ENCODE assay signal across 28 cellular contexts in the genomic region with DNA sequence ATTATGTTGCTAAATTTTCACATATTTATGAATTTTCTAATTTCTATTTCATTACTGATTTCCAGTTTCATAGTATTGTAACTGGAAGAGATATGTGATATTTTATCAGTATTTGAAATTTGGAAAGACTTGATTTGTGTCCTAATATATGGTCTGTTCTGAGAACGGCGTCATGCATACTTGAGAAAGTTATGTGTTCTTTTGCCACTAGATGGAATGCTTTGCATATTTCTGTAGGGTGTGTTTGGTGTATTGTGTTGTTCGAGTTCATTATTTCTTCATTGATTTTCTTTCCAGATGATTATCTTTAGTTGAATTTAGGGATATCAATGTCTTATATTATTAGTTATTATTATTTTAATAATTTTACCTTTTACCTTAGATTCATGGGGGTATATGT.
A peak's percentile ranks its signal among the peaks of the same experiment; 100 is the strongest.
DNase-seq lines count a peak whose midpoint lies in the region; ATAC-seq, FAIRE-seq and TF ChIP-seq lines count a peak whose summit lies in the region.
"Had no signal": no experiment of that assay in that cellular context is flagged by ENCODE, and none has a peak within 500 bp of the region (broad histone marks: within the 10 kb centered on the region; RNA-seq: fewer than 3 reads in every experiment).

No MANE protein-coding gene starts in this region.

- intact Hi-C loops in pancreas (cut with DNase I) = no loop called here

- ATAC-seq in pancreas (no peak), HG02884 (IDR thresholded peaks at IDR 0.05; ENCODE audit: unreplicated experiment) (no peak)
- ATAC-seq: activated CD8-positive, alpha-beta T cell treated with anti-CD3 and anti-CD28 coated beads for 36 hours; heart left ventricle; left lobe of liver; psoas muscle had no signal

- H3K4me1 ChIP-seq in pancreas = no peaks in the 10 kb centered on the region
- H3K4me1 ChIP-seq: heart left ventricle, psoas muscle, SJCRH30, uterus had no signal

- WGBS in pancreas, 2 donors = 29 to 35% methylated on average over 3 of the region's 3 CpGs

- DNase-seq in OCI-M1 (lab: John Stamatoyannopoulos, UW) (peak; percentile 30), epithelial cell of proximal tubule (ENCODE audit: low read depth) (no peak), pancreas (no peak), GM12891 (ENCODE audit: insufficient read length, low spot score) (no peak), NCI-H2029 (lab: John Stamatoyannopoulos, UW) (no peak)
- no peak for DNase-seq in activated CD4-positive, alpha-beta T cell treated with anti-CD3 and anti-CD28 coated beads for 48 hours
- DNase-seq: activated CD4-positive, CD25-positive, alpha-beta regulatory T cell treated with anti-CD3 and anti-CD28 coated beads, Interleukin-2, amount 50 U/mL, for 72 hours; activated CD8-positive, alpha-beta T cell treated with anti-CD3 and anti-CD28 coated beads for 36 hours; activated effector memory CD4-positive, alpha-beta T cell treated with Interleukin-2 at 50 U/mL for 16 hours; activated naive CD8-positive, alpha-beta T cell treated with anti-CD3 and anti-CD28 coated beads for 36 hours; CD4-positive, CD25-positive, alpha-beta regulatory T cell; DMS 273 treated with DMSO at 0.1 percent for 48 hours; GOT3; heart left ventricle; Karpas-422; NCI-H1694; NCI-H2171 treated with DMSO at 0.1 percent for 48 hours; NCI-H524 treated with DMSO at 0.1 percent for 48 hours; psoas muscle; stimulated activated naive CD4-positive, alpha-beta T cell; uterus had no signal

- H3K36me3 ChIP-seq in pancreas = no peaks in the 10 kb centered on the region
- H3K36me3 ChIP-seq: heart left ventricle, neutrophil, SJCRH30, uterus had no signal

- no peaks in the 10 kb centered on the region for H3K9me3 ChIP-seq in pancreas
- H3K9me3 ChIP-seq: heart left ventricle, neutrophil, psoas muscle, SJCRH30, uterus had no signal

- FAIRE-seq in pancreas (lab: Jason Lieb, UNC) (peak; percentile 87), GM12891 (lab: Jason Lieb, UNC) (no peak)
- FAIRE-seq: TTC549 had no signal

- peak; percentile 20 for TF ChIP-seq CTCF in C4-2B (conservative IDR thresholded peaks at IDR 0.05)
- peak; percentile 39 for TF ChIP-seq CTCF in epithelial cell of proximal tubule (conservative IDR thresholded peaks at IDR 0.05; ENCODE audit: low read depth, low read length)
- TF ChIP-seq CTCF in pancreas (IDR thresholded peaks at IDR 0.05) = no peak

- H3K4me3 ChIP-seq in epithelial cell of proximal tubule (ENCODE audit: low read depth, low read length) = no peak overlapping the region
- no peak overlapping the region for H3K4me3 ChIP-seq in pancreas
- H3K4me3 ChIP-seq: heart left ventricle, psoas muscle, SJCRH30, uterus had no signal

- H3K27ac ChIP-seq in C4-2B = no peak overlapping the region
- H3K27ac ChIP-seq in pancreas = no peak overlapping the region
- H3K27ac ChIP-seq: heart left ventricle, HL-60, neutrophil, psoas muscle, SJCRH30, uterus had no signal

- H3K27me3 ChIP-seq in pancreas = peaks cover 0 to 31% (median 0%) of the 10 kb centered on the region in 4 donors
- H3K27me3 ChIP-seq: neutrophil, SJCRH30, uterus had no signal

- TF ChIP-seq POLR2A in GM12891 (IDR thresholded peaks at IDR 0.05; ENCODE audit: low read depth, low read length) = no peak

TF ChIP-seq in GM12891, 5 proteins besides CTCF, POLR2A, EP300 and RAD21:
- no peak for TF ChIP-seq TAF1 (IDR thresholded peaks at IDR 0.05; ENCODE audit: low read depth, low read length)
- no peak for TF ChIP-seq PAX5 (IDR thresholded peaks at IDR 0.05; ENCODE audit: insufficient read depth, low read length, severe bottlenecking)
- no peak for TF ChIP-seq SPI1 (IDR thresholded peaks at IDR 0.05; ENCODE audit: low read depth, low read length)
- no peak for TF ChIP-seq POU2F2 (IDR thresholded peaks at IDR 0.05; ENCODE audit: low read depth, low read length)
- TF ChIP-seq POLR2AphosphoS5 (IDR thresholded peaks at IDR 0.05; ENCODE audit: low read depth, low read length) = no peak
TF ChIP-seq in GM12891: peak in this region for 0.

Comparison
In these comparisons a context has a peak if more than half of its experiments do, and no peak if none do; other contexts are left out.
1. CTCF ChIP-seq: peak in C4-2B (single experiment) and epithelial cell of proximal tubule (single experiment); none in pancreas (0 of 4).